In genomic region chr19:40221858-40222619, GRCh38 we compare ENCODE assay signal across 8 cellular contexts. TPM values are rescaled to one million over a fixed set of nuclear protein-coding genes. Genes with fewer than 3 reads are reported as not detected.
DNase-seq lines count a peak whose midpoint lies in the region; ATAC-seq, FAIRE-seq and TF ChIP-seq lines count a peak whose summit lies in the region.

No MANE protein-coding gene starts in this region.

- H4K20me1 ChIP-seq in OCI-LY7 (ENCODE audit: insufficient read depth, low read length) (no peaks in the 10 kb centered on the region), endothelial cell of umbilical vein (replicated peaks; ENCODE audit: control insufficient read depth, extremely low read depth, insufficient read depth, low read length) (no peaks in the 10 kb centered on the region)

- no peak overlapping the region for H3K9ac ChIP-seq in endothelial cell of umbilical vein (replicated peaks; ENCODE audit: extremely low read depth, insufficient read depth, low read length)

- H3K9me2 ChIP-seq in OCI-LY7 (ENCODE audit: insufficient read depth, low read length): no peaks in the 10 kb centered on the region

- POLR2A ChIA-PET in OCI-LY7 (lab: Charles Lee): interaction anchor here (0.8 kb wide), 1 partner anchor 144 kb away, joined by 3 read pairs; no protein-coding TSS in a partner anchor
- POLR2A ChIA-PET in endothelial cell of umbilical vein (lab: Charles Lee): no interaction called here

- CTCF ChIA-PET in OCI-LY7 (lab: Charles Lee; ENCODE audit: unreplicated experiment) (no interaction called here), endothelial cell of umbilical vein (lab: Charles Lee) (interaction anchor here (0.9 to 2.7 kb wide), 3 partner anchors 9 to 82 kb away, joined by 3 to 19 read pairs (median 8); no protein-coding TSS in a partner anchor)

- dilution Hi-C loops in endothelial cell of umbilical vein (cut with MboI; ENCODE audit: extremely low pct_ligation_motif_present, low sequenced_read_pairs): no loop called here

- intact Hi-C loops in OCI-LY7 (cut with micrococcal nuclease; ENCODE audit: unreplicated experiment) (loop anchor here (1.0 kb wide), 1 partner anchor 83 kb away; no protein-coding TSS in a partner anchor), endothelial cell of umbilical vein (cut with micrococcal nuclease) (loop anchor here (1.0 to 5.0 kb wide), 4 partner anchors 31 to 251 kb away; partner anchors contain the start of genes MAP3K10 and PSMC4), mucosa of descending colon (cut with DNase I, micrococcal nuclease) (loop anchor here (5.0 to 10.0 kb wide), 2 partner anchors 77 to 80 kb away; no protein-coding TSS in a partner anchor)

- no peak overlapping the region for H3K27ac ChIP-seq in OCI-LY7 (ENCODE audit: low read depth, low read length, poor library complexity, severe bottlenecking)
- H3K27ac ChIP-seq in endothelial cell of umbilical vein (ENCODE audit: insufficient read depth, low read depth, low read length): no peak overlapping the region

- H3K9me1 ChIP-seq in endothelial cell of umbilical vein (replicated peaks; ENCODE audit: control insufficient read depth, extremely low read depth, insufficient read depth, low read length): no peaks in the 10 kb centered on the region

- H3K36me3 ChIP-seq in OCI-LY7 (ENCODE audit: insufficient read depth, low read length): no peaks in the 10 kb centered on the region
- no peaks in the 10 kb centered on the region for H3K36me3 ChIP-seq in endothelial cell of umbilical vein (ENCODE audit: control insufficient read depth in 2 of 2, extremely low read depth in 1 of 2, insufficient read depth in 2 of 2, low read length in 2 of 2)
- H3K36me3 ChIP-seq in mucosa of descending colon (ENCODE audit: low read depth): no peaks in the 10 kb centered on the region

- H3K79me2 ChIP-seq in OCI-LY7 (ENCODE audit: insufficient read depth, low read depth, low read length): no peaks in the 10 kb centered on the region
- no peaks in the 10 kb centered on the region for H3K79me2 ChIP-seq in endothelial cell of umbilical vein (ENCODE audit: control insufficient read depth, insufficient read depth, low read length)

- FAIRE-seq in endothelial cell of umbilical vein (lab: Jason Lieb, UNC): peak; percentile 88

- H3K4me3 ChIP-seq in OCI-LY7 (ENCODE audit: low read depth, low read length, poor library complexity, severe bottlenecking) (no peak overlapping the region), endothelial cell of umbilical vein (replicated peaks in 1 of 3; ENCODE audit: insufficient read depth in 1 of 3, low read depth in 1 of 3, low read length in 3 of 3) (no peak overlapping the region), mucosa of descending colon (no peak overlapping the region)

- H2AFZ ChIP-seq in OCI-LY7 (ENCODE audit: low read length) (no peak overlapping the region), endothelial cell of umbilical vein (ENCODE audit: low read depth, low read length) (no peak overlapping the region)

- DNase-seq in DMS114 treated with DMSO at 0.1 percent for 48 hours (lab: John Stamatoyannopoulos, UW; ENCODE audit: unreplicated experiment) (peak; percentile 70), KG1 (lab: John Stamatoyannopoulos, UW) (peak; percentile 57), OCI-LY7 (ENCODE audit: low spot score) (peak; percentile 81), endothelial cell of umbilical vein (ENCODE audit: low read depth, low spot score) (peak; percentile 91), mucosa of descending colon (peak in 2 of 3 donors; percentile 76 to 79)
- DNase-seq in activated CD8-positive, alpha-beta memory T cell treated with anti-CD3 and anti-CD28 coated beads, Interleukin-2, amount 50 U/mL, for 24 hours (ENCODE audit: extremely low read depth): peak; percentile 31
- peak; percentile 78 for DNase-seq in stimulated activated CD8-positive, alpha-beta memory T cell treated with anti-CD3 and anti-CD28 coated beads, Interleukin-4, amount 100 ng/mL, for 48 hours

- H3K4me1 ChIP-seq in OCI-LY7 (ENCODE audit: insufficient read depth, low read length, poor library complexity, severe bottlenecking): no peaks in the 10 kb centered on the region
- peaks cover 11% of the 10 kb centered on the region for H3K4me1 ChIP-seq in endothelial cell of umbilical vein (ENCODE audit: control insufficient read depth, extremely low read depth, insufficient read depth, low read length)
- H3K4me1 ChIP-seq in mucosa of descending colon (ENCODE audit: low read depth): peaks cover 10% of the 10 kb centered on the region

- no peak for TF ChIP-seq POLR2A in endothelial cell of umbilical vein (IDR thresholded peaks at IDR 0.05; ENCODE audit: low read depth, low read length)

- ATAC-seq in mucosa of descending colon (peak; percentile 79), HG03039 (IDR thresholded peaks at IDR 0.05; ENCODE audit: unreplicated experiment) (no peak)

- TF ChIP-seq CTCF in OCI-LY7 (conservative IDR thresholded peaks at IDR 0.05; ENCODE audit: low read length) (peak; percentile 91), endothelial cell of umbilical vein (IDR thresholded peaks at IDR 0.05; ENCODE audit: extremely low read depth in 1 of 2, insufficient read depth in 1 of 2, low read depth in 1 of 2, low read length in 2 of 2) (peak; percentile 73 to 88), mucosa of descending colon (IDR thresholded peaks at IDR 0.05) (peak; percentile 54)

- H3K9me3 ChIP-seq in OCI-LY7 (ENCODE audit: low read length): 0 out of 2 replicates have a peak, but pooled peaks cover 4% of the 10 kb centered on the region
- H3K9me3 ChIP-seq in endothelial cell of umbilical vein (replicated peaks; ENCODE audit: control insufficient read depth, insufficient read depth, low read length): no peaks in the 10 kb centered on the region
- no peaks in the 10 kb centered on the region for H3K9me3 ChIP-seq in mucosa of descending colon

- BruUV-seq in OCI-LY7 (replicated peaks; lab: Mats Ljungman, UMichigan): no TSS peak
- BruUV-seq in endothelial cell of umbilical vein (replicated peaks; lab: Mats Ljungman, UMichigan): no TSS peak

- peaks cover 23 to 30% of the 10 kb centered on the region in 2 experiments for H3K27me3 ChIP-seq in endothelial cell of umbilical vein (ENCODE audit: control insufficient read depth in 2 of 2, insufficient read depth in 2 of 2, low read length in 2 of 2)

- no peak overlapping the region for H3K4me2 ChIP-seq in OCI-LY7 (ENCODE audit: low read length)
- H3K4me2 ChIP-seq in endothelial cell of umbilical vein (ENCODE audit: insufficient read depth, low read length): no peak overlapping the region

TF ChIP-seq in endothelial cell of umbilical vein, 7 proteins besides CTCF, POLR2A, EP300 and RAD21:
- TF ChIP-seq EZH2 (IDR thresholded peaks at IDR 0.05; ENCODE audit: borderline replicate concordance, low read depth, low read length, severe bottlenecking) (no peak), MAX (IDR thresholded peaks at IDR 0.05; ENCODE audit: insufficient read depth, insufficient read length) (no peak), JUN (IDR thresholded peaks at IDR 0.05; ENCODE audit: borderline replicate concordance, insufficient read depth, insufficient read length, low read depth) (no peak), POLR2AphosphoS5 (IDR thresholded peaks at IDR 0.05; ENCODE audit: insufficient read depth, low read depth, low read length) (no peak), FOS (IDR thresholded peaks at IDR 0.05; ENCODE audit: borderline replicate concordance, insufficient read depth, low read length) (no peak), MYC (IDR thresholded peaks at IDR 0.05; ENCODE audit: low read depth, low read length) (no peak), GATA2 (IDR thresholded peaks at IDR 0.05; ENCODE audit: insufficient read depth, insufficient read length, low read depth, low read length) (no peak)

RNA-seq across cellular contexts. Expression of gene TTC9B, which starts 3.9 kb away (rescaled TPM):
- total RNA-seq in OCI-LY7 (2014; rRNA removed; shearing (Covaris generic)): not detected in 2 replicates
- not detected in 2 replicates for total RNA-seq in OCI-LY7 (2022)
- not detected in 2 replicates for total RNA-seq in endothelial cell of umbilical vein
- not detected in 2 replicates for polyA plus RNA-seq in endothelial cell of umbilical vein
- polyA plus RNA-seq in endothelial cell of umbilical vein (2011; cell fraction: cytosol; rRNA removed): not detected in 2 replicates
- not detected in 2 replicates for polyA plus RNA-seq in endothelial cell of umbilical vein (2011; cell fraction: nucleus; rRNA removed)
- polyA plus RNA-seq in endothelial cell of umbilical vein (2012): 0.13 and 0.14 TPM in 2 replicates
- polyA minus RNA-seq in endothelial cell of umbilical vein: not detected in 2 replicates
- not detected for polyA minus RNA-seq in endothelial cell of umbilical vein (2011; cell fraction: cytosol; rRNA and poly(A)+ RNA removed)
- not detected in 2 replicates for polyA minus RNA-seq in endothelial cell of umbilical vein (2011; cell fraction: nucleus; rRNA and poly(A)+ RNA removed)
- total RNA-seq in mucosa of descending colon: 1 to 10 TPM in 1 of 3 donors, not detected in 2; 2.0 TPM

RNA-seq across cellular contexts. Expression of gene CCNP, which starts 4.5 kb away (rescaled TPM):
- 0.54 and 0.59 TPM in 2 replicates for total RNA-seq in OCI-LY7 (2014; rRNA removed; shearing (Covaris generic))
- total RNA-seq in OCI-LY7 (2022) (0.48 and 0.61 TPM in 2 replicates), endothelial cell of umbilical vein (not detected in 2 replicates), mucosa of descending colon (under 1 TPM in 2 of 3 donors, not detected in 1; 0.34 to 0.63 TPM)
- polyA plus RNA-seq in endothelial cell of umbilical vein: 0.10 TPM in 1 of 2 replicates, not detected in the other
- polyA plus RNA-seq in endothelial cell of umbilical vein (2011; cell fraction: cytosol; rRNA removed): not detected in 2 replicates
- 0.41 and 0.42 TPM in 2 replicates for polyA plus RNA-seq in endothelial cell of umbilical vein (2011; cell fraction: nucleus; rRNA removed)
- not detected in 2 replicates for polyA plus RNA-seq in endothelial cell of umbilical vein (2012)
- 0.15 TPM in 1 of 2 replicates, not detected in the other for polyA minus RNA-seq in endothelial cell of umbilical vein
- not detected for polyA minus RNA-seq in endothelial cell of umbilical vein (2011; cell fraction: cytosol; rRNA and poly(A)+ RNA removed)
- polyA minus RNA-seq in endothelial cell of umbilical vein (2011; cell fraction: nucleus; rRNA and poly(A)+ RNA removed): not detected in 2 replicates

RNA-seq across cellular contexts. Expression of gene MAP3K10, which starts 30.8 kb away (rescaled TPM):
- total RNA-seq in OCI-LY7 (2014; rRNA removed; shearing (Covaris generic)): 20.6 and 20.7 TPM in 2 replicates
- 32.5 and 38.4 TPM in 2 replicates for total RNA-seq in OCI-LY7 (2022)
- total RNA-seq in endothelial cell of umbilical vein: 16.5 and 19.4 TPM in 2 replicates
- 6.3 and 7.7 TPM in 2 replicates for polyA plus RNA-seq in endothelial cell of umbilical vein
- polyA plus RNA-seq in endothelial cell of umbilical vein (2011; cell fraction: cytosol; rRNA removed): 3.4 and 5.2 TPM in 2 replicates
- 21.3 and 22.1 TPM in 2 replicates for polyA plus RNA-seq in endothelial cell of umbilical vein (2011; cell fraction: nucleus; rRNA removed)
- 6.6 and 9.7 TPM in 2 replicates for polyA plus RNA-seq in endothelial cell of umbilical vein (2012)
- 7.1 and 7.5 TPM in 2 replicates for polyA minus RNA-seq in endothelial cell of umbilical vein
- 6.2 TPM for polyA minus RNA-seq in endothelial cell of umbilical vein (2011; cell fraction: cytosol; rRNA and poly(A)+ RNA removed)
- polyA minus RNA-seq in endothelial cell of umbilical vein (2011; cell fraction: nucleus; rRNA and poly(A)+ RNA removed): 11.0 and 17.9 TPM in 2 replicates
- 10 to 100 TPM; 11.0 to 23.3 (median 12.2) TPM for total RNA-seq in mucosa of descending colon

Comparison
In these comparisons a context has a peak if more than half of its experiments do, and no peak if none do; other contexts are left out.
1. DNase-seq: peak in every context shown above with its lines; median percentile 91 in endothelial cell of umbilical vein; 81 in OCI-LY7; 78 in stimulated activated CD8-positive, alpha-beta memory T cell treated with anti-CD3 and anti-CD28 coated beads, Interleukin-4, amount 100 ng/mL, for 48 hours; 78 in mucosa of descending colon; 70 in DMS114 treated with DMSO at 0.1 percent for 48 hours; 57 in KG1; 31 in activated CD8-positive, alpha-beta memory T cell treated with anti-CD3 and anti-CD28 coated beads, Interleukin-2, amount 50 U/mL, for 24 hours.